10 cellular contexts compared by ENCODE assay signal in genomic region chr12:52836042-52836466, GRCh38. TPM values are rescaled to one million over a fixed set of nuclear protein-coding genes. Genes with fewer than 3 reads are reported as not detected.
DNase-seq lines count a peak whose midpoint lies in the region; ATAC-seq and TF ChIP-seq lines count a peak whose summit lies in the region.
"Had no signal": no experiment of that assay in that cellular context is flagged by ENCODE, and none has a peak within 500 bp of the region (broad histone marks: within the 10 kb centered on the region; RNA-seq: fewer than 3 reads in every experiment).

No MANE protein-coding gene starts in this region.

- no peaks in the 10 kb centered on the region for H3K9me3 Mint-ChIP-seq in type B pancreatic cell

- H3K4me3 Mint-ChIP-seq in type B pancreatic cell: no peak overlapping the region
- H3K4me3 Mint-ChIP-seq: IgD-negative memory B cell had no signal

- ATAC-seq in HG03565 (IDR thresholded peaks at IDR 0.05; ENCODE audit: unreplicated experiment): no peak

- no peaks in the 10 kb centered on the region for H3K4me1 Mint-ChIP-seq in type B pancreatic cell (ENCODE audit: unreplicated experiment)

- H3K27me3 Mint-ChIP-seq in type B pancreatic cell: peaks cover 38% of the 10 kb centered on the region

- TF ChIP-seq CTCF in NB4 (IDR thresholded peaks at IDR 0.05; ENCODE audit: low read depth, low read length) (no peak), type B pancreatic cell (conservative IDR thresholded peaks at IDR 0.05) (no peak)

- no peak overlapping the region for H3K27ac Mint-ChIP-seq in type B pancreatic cell

- no peaks in the 10 kb centered on the region for H3K36me3 Mint-ChIP-seq in type B pancreatic cell
- H3K36me3 Mint-ChIP-seq: IgD-negative memory B cell had no signal

- TF ChIP-seq POLR2A in NB4 (IDR thresholded peaks at IDR 0.05; ENCODE audit: extremely low read depth, insufficient read length): no peak

- no peak overlapping the region for H3K4me3 ChIP-seq in NB4 (ENCODE audit: low read depth, low read length)

- DNase-seq in NB4 (ENCODE audit: low read depth): peak; percentile 91
- DNase-seq in activated T-cell treated with anti-CD3 and anti-CD28 coated beads for 4 hours: peak; percentile 48
- peak; percentile 78 for DNase-seq in iris pigment epithelial cell (ENCODE audit: low read depth)
- peak; percentile 17 to 19 for DNase-seq in stimulated activated CD8-positive, alpha-beta memory T cell treated with anti-CD3 and anti-CD28 coated beads, Interleukin-4, amount 100 ng/mL, for 1 hour (ENCODE audit: low read depth in 2 of 2, low spot score in 1 of 2)
- no peak for DNase-seq in type B pancreatic cell (ENCODE audit: extremely low spot score, unreplicated experiment)
- DNase-seq in NCI-H1436 (lab: John Stamatoyannopoulos, UW): no peak
- no peak for DNase-seq in NCI-H187 (lab: John Stamatoyannopoulos, UW)
- DNase-seq: left cardiac atrium had no signal

RNA-seq across cellular contexts. Expression of gene KRT79, which starts 1.9 kb away (rescaled TPM):
- not detected in 2 replicates for total RNA-seq in type B pancreatic cell (ENCODE audit: low replicate concordance)

RNA-seq across cellular contexts. Expression of gene KRT78, which starts 12.7 kb away (rescaled TPM):
- total RNA-seq in type B pancreatic cell (ENCODE audit: low replicate concordance): 14.7 and 29.1 TPM in 2 replicates
- total RNA-seq: left cardiac atrium had no signal

RNA-seq across cellular contexts. Expression of gene KRT4, which starts 22.1 kb away (rescaled TPM):
- 1,276 and 3,134 TPM in 2 replicates for total RNA-seq in type B pancreatic cell (ENCODE audit: low replicate concordance)
- total RNA-seq: left cardiac atrium had no signal

RNA-seq across cellular contexts. Expression of gene KRT3, which starts 40.1 kb away (rescaled TPM):
- total RNA-seq in type B pancreatic cell (ENCODE audit: low replicate concordance): 0.68 and 2.3 TPM in 2 replicates
- total RNA-seq: left cardiac atrium had no signal

RNA-seq across cellular contexts. Expression of gene KRT76, which starts 58.9 kb away (rescaled TPM):
- total RNA-seq in type B pancreatic cell (ENCODE audit: low replicate concordance): not detected in 2 replicates
- total RNA-seq: left cardiac atrium had no signal

Comparison
In these comparisons a context has a peak if more than half of its experiments do, and no peak if none do; other contexts are left out.
1. DNase-seq: peak in NB4 (single experiment), activated T-cell treated with anti-CD3 and anti-CD28 coated beads for 4 hours (single experiment), iris pigment epithelial cell (single experiment) and stimulated activated CD8-positive, alpha-beta memory T cell treated with anti-CD3 and anti-CD28 coated beads, Interleukin-4, amount 100 ng/mL, for 1 hour (2 of 2); none in type B pancreatic cell (single experiment), NCI-H1436 (single experiment) and NCI-H187 (0 of 2).